In the genomic region with DNA sequence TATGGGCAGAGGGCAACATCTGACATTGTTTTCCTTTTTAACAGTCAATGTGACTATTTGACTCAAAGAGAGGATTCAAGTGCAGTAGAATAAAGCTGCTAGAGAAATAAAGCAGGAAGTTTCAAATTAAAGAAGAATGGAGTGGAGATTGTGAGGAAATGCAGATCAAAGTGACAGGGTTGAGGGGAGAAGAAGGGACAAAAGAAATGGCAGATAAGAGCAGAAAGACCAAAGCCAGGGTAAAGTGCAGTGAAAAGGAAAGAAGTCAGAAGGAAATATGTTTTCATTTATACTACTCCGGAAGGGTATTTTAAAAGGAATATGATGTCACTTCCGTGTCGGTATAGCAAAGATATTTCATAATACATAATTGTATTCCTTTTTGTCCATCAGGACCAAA, we compare ENCODE assay signal across 2 cellular contexts.
TF ChIP-seq lines count a peak whose summit lies in the region.

No MANE protein-coding gene starts in this region.

TF ChIP-seq in SK-N-SH, 30 proteins besides CTCF, POLR2A, EP300 and RAD21 (continued from another document):
- TF ChIP-seq, protein P1, sequence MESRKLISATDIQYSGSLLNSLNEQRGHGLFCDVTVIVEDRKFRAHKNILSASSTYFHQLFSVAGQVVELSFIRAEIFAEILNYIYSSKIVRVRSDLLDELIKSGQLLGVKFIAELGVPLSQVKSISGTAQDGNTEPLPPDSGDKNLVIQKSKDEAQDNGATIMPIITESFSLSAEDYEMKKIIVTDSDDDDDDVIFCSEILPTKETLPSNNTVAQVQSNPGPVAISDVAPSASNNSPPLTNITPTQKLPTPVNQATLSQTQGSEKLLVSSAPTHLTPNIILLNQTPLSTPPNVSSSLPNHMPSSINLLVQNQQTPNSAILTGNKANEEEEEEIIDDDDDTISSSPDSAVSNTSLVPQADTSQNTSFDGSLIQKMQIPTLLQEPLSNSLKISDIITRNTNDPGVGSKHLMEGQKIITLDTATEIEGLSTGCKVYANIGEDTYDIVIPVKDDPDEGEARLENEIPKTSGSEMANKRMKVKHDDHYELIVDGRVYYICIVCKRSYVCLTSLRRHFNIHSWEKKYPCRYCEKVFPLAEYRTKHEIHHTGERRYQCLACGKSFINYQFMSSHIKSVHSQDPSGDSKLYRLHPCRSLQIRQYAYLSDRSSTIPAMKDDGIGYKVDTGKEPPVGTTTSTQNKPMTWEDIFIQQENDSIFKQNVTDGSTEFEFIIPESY (IDR thresholded peaks at IDR 0.05; ENCODE audit: borderline replicate concordance, low read depth): no peak
- no peak for TF ChIP-seq RXRA (IDR thresholded peaks at IDR 0.05; ENCODE audit: borderline replicate concordance, low read depth)
- TF ChIP-seq, protein P2, sequence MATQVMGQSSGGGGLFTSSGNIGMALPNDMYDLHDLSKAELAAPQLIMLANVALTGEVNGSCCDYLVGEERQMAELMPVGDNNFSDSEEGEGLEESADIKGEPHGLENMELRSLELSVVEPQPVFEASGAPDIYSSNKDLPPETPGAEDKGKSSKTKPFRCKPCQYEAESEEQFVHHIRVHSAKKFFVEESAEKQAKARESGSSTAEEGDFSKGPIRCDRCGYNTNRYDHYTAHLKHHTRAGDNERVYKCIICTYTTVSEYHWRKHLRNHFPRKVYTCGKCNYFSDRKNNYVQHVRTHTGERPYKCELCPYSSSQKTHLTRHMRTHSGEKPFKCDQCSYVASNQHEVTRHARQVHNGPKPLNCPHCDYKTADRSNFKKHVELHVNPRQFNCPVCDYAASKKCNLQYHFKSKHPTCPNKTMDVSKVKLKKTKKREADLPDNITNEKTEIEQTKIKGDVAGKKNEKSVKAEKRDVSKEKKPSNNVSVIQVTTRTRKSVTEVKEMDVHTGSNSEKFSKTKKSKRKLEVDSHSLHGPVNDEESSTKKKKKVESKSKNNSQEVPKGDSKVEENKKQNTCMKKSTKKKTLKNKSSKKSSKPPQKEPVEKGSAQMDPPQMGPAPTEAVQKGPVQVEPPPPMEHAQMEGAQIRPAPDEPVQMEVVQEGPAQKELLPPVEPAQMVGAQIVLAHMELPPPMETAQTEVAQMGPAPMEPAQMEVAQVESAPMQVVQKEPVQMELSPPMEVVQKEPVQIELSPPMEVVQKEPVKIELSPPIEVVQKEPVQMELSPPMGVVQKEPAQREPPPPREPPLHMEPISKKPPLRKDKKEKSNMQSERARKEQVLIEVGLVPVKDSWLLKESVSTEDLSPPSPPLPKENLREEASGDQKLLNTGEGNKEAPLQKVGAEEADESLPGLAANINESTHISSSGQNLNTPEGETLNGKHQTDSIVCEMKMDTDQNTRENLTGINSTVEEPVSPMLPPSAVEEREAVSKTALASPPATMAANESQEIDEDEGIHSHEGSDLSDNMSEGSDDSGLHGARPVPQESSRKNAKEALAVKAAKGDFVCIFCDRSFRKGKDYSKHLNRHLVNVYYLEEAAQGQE (IDR thresholded peaks at IDR 0.05; ENCODE audit: low read depth, low read length): no peak
- no peak for TF ChIP-seq FOXM1 (IDR thresholded peaks at IDR 0.05; ENCODE audit: low read depth)
- no peak for TF ChIP-seq RCOR1 (IDR thresholded peaks at IDR 0.05; ENCODE audit: low read length)
- TF ChIP-seq MEF2A (IDR thresholded peaks at IDR 0.05; ENCODE audit: borderline replicate concordance, low read depth): no peak
- TF ChIP-seq TAF1 (IDR thresholded peaks at IDR 0.05; ENCODE audit: borderline replicate concordance, low read depth, low read length): no peak
- no peak for TF ChIP-seq TCF12 (IDR thresholded peaks at IDR 0.05)

TF ChIP-seq in SK-N-SH treated with all-trans-retinoic acid at 6 μM for 48 hours, 23 proteins besides CTCF, POLR2A, EP300 and RAD21 (continued from another document):
- TF ChIP-seq ZFP30 (CRISPR knock-in tag; IDR thresholded peaks at IDR 0.05) (no peak), CSRNP3 (CRISPR knock-in tag; IDR thresholded peaks at IDR 0.05) (no peak), OSR1 (CRISPR knock-in tag; IDR thresholded peaks at IDR 0.05) (no peak), SNAI2 (CRISPR knock-in tag; IDR thresholded peaks at IDR 0.05) (no peak), ARNTL (CRISPR knock-in tag; IDR thresholded peaks at IDR 0.05; ENCODE audit: borderline replicate concordance, low read depth) (no peak), ZC3H10 (CRISPR knock-in tag; IDR thresholded peaks at IDR 0.05) (no peak), TCF4 (CRISPR knock-in tag; IDR thresholded peaks at IDR 0.05; ENCODE audit: borderline replicate concordance) (no peak), ESRRG (CRISPR knock-in tag; IDR thresholded peaks at IDR 0.05) (no peak), POU6F1 (CRISPR knock-in tag; IDR thresholded peaks at IDR 0.05; ENCODE audit: borderline replicate concordance, low read depth) (no peak)
